21 cellular contexts compared by ENCODE assay signal in genomic region chr2:21036708-21037670, GRCh38. TPM values are rescaled to one million over a fixed set of nuclear protein-coding genes. Genes with fewer than 3 reads are reported as not detected.
DNase-seq lines count a peak whose midpoint lies in the region; ATAC-seq, FAIRE-seq and TF ChIP-seq lines count a peak whose summit lies in the region.
"Had no signal": no experiment of that assay in that cellular context is flagged by ENCODE, and none has a peak within 500 bp of the region (broad histone marks: within the 10 kb centered on the region; RNA-seq: fewer than 3 reads in every experiment).

No MANE protein-coding gene starts in this region.

- H3K27ac ChIP-seq in GM12878 (ENCODE audit: control insufficient read depth, insufficient read depth) (no peak overlapping the region), epithelial cell of prostate (peak overlapping the region; percentile 56), liver (ENCODE audit: low read depth in 1 of 2, low read length in 2 of 2) (no peak overlapping the region), tibial artery (peak overlapping the region; percentile 76 to 78), PC-3 (ENCODE audit: low read length) (no peak overlapping the region)
- H3K27ac ChIP-seq: A549, C4-2B, HL-60 had no signal

- H3K4me2 ChIP-seq in GM12878 (ENCODE audit: control insufficient read depth, insufficient read depth) (no peak overlapping the region), PC-3 (ENCODE audit: low read length) (no peak overlapping the region)
- H3K4me2 ChIP-seq: A549 had no signal

- no peak for DNase-seq in GM12878 (ENCODE audit: low read depth, low spot score)
- no peak for DNase-seq in epithelial cell of prostate (ENCODE audit: low read depth, low spot score)
- no peak for DNase-seq in tibial artery
- DNase-seq in PC-3 = no peak
- DNase-seq in HK-2 (ENCODE audit: unreplicated experiment) = no peak
- DNase-seq: BE2C; CD4-positive, alpha-beta memory T cell; DMS153; DMS79 treated with DMSO at 0.1 percent for 48 hours; EL; IMR-90 had no signal

- no peak overlapping the region for H2AFZ ChIP-seq in GM12878 (ENCODE audit: control insufficient read depth, low read depth, low read length)
- H2AFZ ChIP-seq in PC-3 (ENCODE audit: low read length) = no peak overlapping the region

- H3K9me2 ChIP-seq in PC-3 (replicated peaks; ENCODE audit: low read length) = no peaks in the 10 kb centered on the region

- no peaks in the 10 kb centered on the region for H3K79me2 ChIP-seq in GM12878 (ENCODE audit: control insufficient read depth, insufficient read depth, low read length)
- H3K79me2 ChIP-seq in PC-3 (ENCODE audit: low read length) = no peaks in the 10 kb centered on the region

- no peaks in the 10 kb centered on the region for H3F3A ChIP-seq in PC-3 (ENCODE audit: low read length, unreplicated experiment)

- CTCF ChIA-PET in GM12878 (lab: Yijun Ruan, JAX) (interaction anchor here (1.2 kb wide), 1 partner anchor 255 kb away, joined by 3 read pairs; no protein-coding TSS in a partner anchor), PC-3 (lab: Charles Lee) (no interaction called here)

- H3K36me3 ChIP-seq in GM12878 (ENCODE audit: control insufficient read depth in 2 of 2, insufficient read depth in 2 of 2, low read length in 1 of 2) (no peaks in the 10 kb centered on the region), liver (ENCODE audit: control insufficient read depth in 4 of 4, insufficient read depth in 3 of 4, low read depth in 1 of 4, low read length in 3 of 4) (peaks cover 15 to 81% (median 62%) of the 10 kb centered on the region in 4 donors), tibial artery (no peaks in the 10 kb centered on the region), PC-3 (ENCODE audit: low read depth, low read length) (no peaks in the 10 kb centered on the region)
- H3K36me3 ChIP-seq: BE2C, HAP-1 had no signal

- H3K4me3 ChIP-seq in GM12878 (no peak overlapping the region), liver (ENCODE audit: low read depth in 1 of 3, low read length in 3 of 3) (no peak overlapping the region), tibial artery (no peak overlapping the region), PC-3 (ENCODE audit: low read length) (no peak overlapping the region)
- H3K4me3 ChIP-seq: A549, HAP-1 had no signal

- no peaks in the 10 kb centered on the region for H3K27me3 ChIP-seq in GM12878 (replicated peaks in 1 of 2; ENCODE audit: control insufficient read depth in 2 of 2, insufficient read depth in 2 of 2, low read length in 1 of 2)
- no peaks in the 10 kb centered on the region for H3K27me3 ChIP-seq in liver (ENCODE audit: control insufficient read depth in 4 of 4, insufficient read depth in 4 of 4, low read length in 3 of 4)
- no peaks in the 10 kb centered on the region for H3K27me3 ChIP-seq in tibial artery
- H3K27me3 ChIP-seq in PC-3 (ENCODE audit: low read length) = peaks cover 31% of the 10 kb centered on the region
- H3K27me3 ChIP-seq: BE2C had no signal

- no peak for TF ChIP-seq CTCF in GM12878 (IDR thresholded peaks at IDR 0.05 in 2 of 3, conservative IDR thresholded peaks at IDR 0.05 in 1 of 3; ENCODE audit: control insufficient read depth in 2 of 3, extremely low read depth in 1 of 3, insufficient read depth in 1 of 3, low read depth in 3 of 3, low read length in 3 of 3)
- TF ChIP-seq CTCF in liver (IDR thresholded peaks at IDR 0.05; ENCODE audit: low read depth, low read length, missing input control) = no peak
- TF ChIP-seq CTCF in tibial artery (IDR thresholded peaks at IDR 0.05) = no peak
- no peak for TF ChIP-seq CTCF in PC-3 (conservative IDR thresholded peaks at IDR 0.05; ENCODE audit: low read depth, low read length)

- SMC1A ChIA-PET in GM12878 (lab: Charles Lee; ENCODE audit: uncharacterized antibody, unreplicated experiment) = no interaction called here

- intact Hi-C loops in GM12878 (cut with micrococcal nuclease; ENCODE audit: unreplicated experiment) = no loop called here
- intact Hi-C loops in tibial artery (cut with DNase I; ENCODE audit: low total_unique reads) = loop anchor here (10.0 kb wide), 1 partner anchor 72 kb away; no protein-coding TSS in a partner anchor
- intact Hi-C loops in PC-3 (cut with micrococcal nuclease) = no loop called here

- POLR2A ChIA-PET in GM12878 (lab: Charles Lee) (no interaction called here), PC-3 (lab: Charles Lee; ENCODE audit: unreplicated experiment) (no interaction called here)

- TF ChIP-seq EP300 in GM12878 (IDR thresholded peaks at IDR 0.05; ENCODE audit: borderline replicate concordance in 1 of 2, control insufficient read depth in 1 of 2, low read depth in 2 of 2, low read length in 2 of 2) = no peak

- no peak for TF ChIP-seq POLR2A in GM12878 (IDR thresholded peaks at IDR 0.05; ENCODE audit: low read depth, low read length)

- TF ChIP-seq RAD21 in GM12878 (IDR thresholded peaks at IDR 0.05; ENCODE audit: insufficient read depth, low read depth, low read length) (no peak), liver (IDR thresholded peaks at IDR 0.05) (no peak)

- H4K20me1 ChIP-seq in GM12878 (ENCODE audit: control insufficient read depth, insufficient read depth) (no peaks in the 10 kb centered on the region), PC-3 (ENCODE audit: low read length) (no peaks in the 10 kb centered on the region)

- RAD21 ChIA-PET in GM12878 (lab: Charles Lee; ENCODE audit: unreplicated experiment) = no interaction called here

- no TSS peak for BruUV-seq in GM12878 (replicated peaks; lab: Mats Ljungman, UMichigan)
- no TSS peak for BruUV-seq in PC-3 (replicated peaks; lab: Mats Ljungman, UMichigan)

- ATAC-seq in GM12878 = no peak
- ATAC-seq in HG02571 (IDR thresholded peaks at IDR 0.05; ENCODE audit: unreplicated experiment) = no peak
- no peak for ATAC-seq in PC-3
- ATAC-seq: A549 had no signal

- no peak for FAIRE-seq in GM12878 (lab: Jason Lieb, UNC)
- FAIRE-seq: A549, D721Med, G401.6, GM19239, H1 had no signal

- H3K9ac ChIP-seq in GM12878 (ENCODE audit: control insufficient read depth, insufficient read depth, low read length) (no peak overlapping the region), liver (ENCODE audit: low read depth in 1 of 2, low read length in 2 of 2) (no peak overlapping the region), PC-3 (ENCODE audit: low read length) (no peak overlapping the region)

- in situ Hi-C loops in GM12878 (cut with MboI) = no loop called here

- no peaks in the 10 kb centered on the region for H3K9me3 ChIP-seq in GM12878 (replicated peaks; ENCODE audit: control insufficient read depth, insufficient read depth, low read length)
- no peaks in the 10 kb centered on the region for H3K9me3 ChIP-seq in liver (ENCODE audit: control insufficient read depth in 4 of 4, low read length in 3 of 4)
- no peaks in the 10 kb centered on the region for H3K9me3 ChIP-seq in tibial artery
- H3K9me3 ChIP-seq in PC-3 (ENCODE audit: low read length) = no peaks in the 10 kb centered on the region
- H3K9me3 ChIP-seq: A549, BE2C, HAP-1 had no signal

- 45% methylated on average over 15 of the region's 15 CpGs for WGBS in GM12878 (ENCODE audit: insufficient coverage, insufficient replicate concordance, low lambda C conversion rate, missing lambda C conversion rate)
- WGBS in liver = 83% methylated on average over 15 of the region's 15 CpGs

- H3K4me1 ChIP-seq in GM12878 (ENCODE audit: control insufficient read depth, insufficient read depth, low read length) (no peaks in the 10 kb centered on the region), liver (ENCODE audit: control insufficient read depth in 4 of 4, insufficient read depth in 4 of 4, low read length in 3 of 4) (peaks cover 0 to 65% (median 19%) of the 10 kb centered on the region in 4 donors), tibial artery (peaks cover 0 to 32% (median 19%) of the 10 kb centered on the region in 4 donors), PC-3 (ENCODE audit: insufficient read depth, low read length) (no peaks in the 10 kb centered on the region)
- H3K4me1 ChIP-seq: A549, BE2C, HAP-1 had no signal

TF ChIP-seq in GM12878, 131 proteins besides CTCF, POLR2A, EP300 and RAD21:
- TF ChIP-seq CHD4 (IDR thresholded peaks at IDR 0.05) = no peak
- peak; percentile 23; the same call in 1 of the 2 replicates for TF ChIP-seq TCF7 (IDR thresholded peaks at IDR 0.05; ENCODE audit: borderline replicate concordance)

TF ChIP-seq in liver, 16 proteins besides CTCF, POLR2A, EP300 and RAD21 (continues in another document):
- TF ChIP-seq SP1 (IDR thresholded peaks at IDR 0.05) = peak; percentile 3

RNA-seq across cellular contexts. Expression of gene APOB, which starts 6.9 kb away (rescaled TPM):
- total RNA-seq in GM12878 (2013; cell fraction: nucleolus; rRNA removed) = not detected in 2 replicates
- total RNA-seq in GM12878 (2014; rRNA removed) (not detected in 2 replicates), GM12878 (2014; rRNA removed; fragmentation: Illumina TruSeq; extraction: Trizol) (not detected in 2 replicates), GM12878 (2021) (1.1 and 1.4 TPM in 2 replicates), liver (1,000 to 10,000 TPM; 2,357 to 2,949 TPM), PC-3 (2014; rRNA removed) (not detected in 2 replicates)
- not detected for polyA plus RNA-seq in GM12878 (2011; ENCODE audit: low read depth)
- polyA plus RNA-seq in GM12878 (2011; rRNA removed) (not detected in 2 replicates), GM12878 (2014; fragmentation: Illumina TruSeq; extraction: Trizol) (not detected in 2 replicates), GM12878 (2014; fragmentation: Nextera tagmentation; extraction: Ambion mirVana) (not detected), GM12878 (2014; rRNA removed) (not detected in 2 replicates), GM12878 (2016; fragmentation: Nextera tagmentation; extraction: Ambion mirVana) (not detected), liver (100 to 1,000 TPM; 431 to 570 TPM)
- 0.01 and 0.02 TPM in 2 replicates for polyA plus RNA-seq in GM12878 (2011; cell fraction: cytosol; rRNA removed)
- 0.01 and 0.03 TPM in 2 replicates for polyA plus RNA-seq in GM12878 (2011; cell fraction: nucleus; rRNA removed)
- polyA plus RNA-seq in GM12878 (2012) = not detected in 2 replicates
- under 0.01 and 0.07 TPM in 2 replicates for polyA minus RNA-seq in GM12878 (2011; rRNA and poly(A)+ RNA removed)
- not detected in 2 replicates for polyA minus RNA-seq in GM12878 (2011; cell fraction: cytosol; rRNA and poly(A)+ RNA removed)
- polyA minus RNA-seq in GM12878 (2011; cell fraction: nucleus; rRNA and poly(A)+ RNA removed) = under 0.01 TPM in 1 of 2 replicates, not detected in the other
- total RNA-seq: CD4-positive, alpha-beta memory T cell had no signal
- polyA plus RNA-seq: CD4-positive, alpha-beta memory T cell; IMR-90 had no signal

Comparison
In these comparisons a context has a peak if more than half of its experiments do, and no peak if none do; other contexts are left out.
1. H3K27ac ChIP-seq: peak in epithelial cell of prostate (single experiment) and tibial artery (2 of 2); none in GM12878 (single experiment), liver (0 of 2) and PC-3 (single experiment).
2. RNA of gene APOB, which starts 6.9 kb away (total RNA-seq): 2,357 to 2,949 TPM in liver; 1.1 to 1.4 TPM in GM12878 and not detected in PC-3; every median in the first group is over 100 times any median in the second.